Comparison of ENCODE assay signal across 1 cellular context in genomic region chr2:132439703-132440398, GRCh38.
TF ChIP-seq lines count a peak whose summit lies in the region.

No MANE protein-coding gene starts in this region.

TF ChIP-seq in HepG2, 621 proteins besides CTCF, POLR2A, EP300 and RAD21 (continued from another document and continues in another):
- TF ChIP-seq ZSCAN31 (CRISPR knock-in tag; IDR thresholded peaks at IDR 0.05; ENCODE audit: low read depth) = no peak
- TF ChIP-seq ZNF432 (CRISPR knock-in tag; IDR thresholded peaks at IDR 0.05; ENCODE audit: borderline replicate concordance) = no peak
- TF ChIP-seq CEBPG (CRISPR knock-in tag; IDR thresholded peaks at IDR 0.05) = no peak
- TF ChIP-seq ZNF670 (CRISPR knock-in tag; IDR thresholded peaks at IDR 0.05; ENCODE audit: borderline replicate concordance) = no peak
- TF ChIP-seq RBAK (CRISPR knock-in tag; IDR thresholded peaks at IDR 0.05) = no peak
- no peak for TF ChIP-seq TGIF2 (CRISPR knock-in tag; IDR thresholded peaks at IDR 0.05)
- TF ChIP-seq ZSCAN29 (CRISPR knock-in tag; conservative IDR thresholded peaks at IDR 0.05) = no peak
- TF ChIP-seq SRY (CRISPR knock-in tag; IDR thresholded peaks at IDR 0.05) = no peak
- no peak for TF ChIP-seq ONECUT2 (CRISPR knock-in tag; IDR thresholded peaks at IDR 0.05)
- TF ChIP-seq ELK4 (CRISPR knock-in tag; IDR thresholded peaks at IDR 0.05; ENCODE audit: borderline replicate concordance) = no peak
- TF ChIP-seq ZNF768 (CRISPR knock-in tag; IDR thresholded peaks at IDR 0.05) = no peak
- TF ChIP-seq ZFP62 (CRISPR knock-in tag; IDR thresholded peaks at IDR 0.05) = no peak
- TF ChIP-seq GTF3A (CRISPR knock-in tag; conservative IDR thresholded peaks at IDR 0.05) = no peak
- TF ChIP-seq THYN1 (CRISPR knock-in tag; IDR thresholded peaks at IDR 0.05; ENCODE audit: borderline replicate concordance, low read depth) = no peak
- no peak for TF ChIP-seq DNMT3B (CRISPR knock-in tag; conservative IDR thresholded peaks at IDR 0.05)
- TF ChIP-seq ZNF646 (CRISPR knock-in tag; IDR thresholded peaks at IDR 0.05) = peak; percentile 53; the same call in 1 of the 2 replicates
- no peak for TF ChIP-seq CREB1 (IDR thresholded peaks at IDR 0.05)
- no peak for TF ChIP-seq CREB1 (CRISPR knock-in tag; IDR thresholded peaks at IDR 0.05)
- no peak for TF ChIP-seq ZFP36L1 (CRISPR knock-in tag; IDR thresholded peaks at IDR 0.05)
- no peak for TF ChIP-seq ZNF124 (CRISPR knock-in tag; IDR thresholded peaks at IDR 0.05)
- TF ChIP-seq, protein P1, sequence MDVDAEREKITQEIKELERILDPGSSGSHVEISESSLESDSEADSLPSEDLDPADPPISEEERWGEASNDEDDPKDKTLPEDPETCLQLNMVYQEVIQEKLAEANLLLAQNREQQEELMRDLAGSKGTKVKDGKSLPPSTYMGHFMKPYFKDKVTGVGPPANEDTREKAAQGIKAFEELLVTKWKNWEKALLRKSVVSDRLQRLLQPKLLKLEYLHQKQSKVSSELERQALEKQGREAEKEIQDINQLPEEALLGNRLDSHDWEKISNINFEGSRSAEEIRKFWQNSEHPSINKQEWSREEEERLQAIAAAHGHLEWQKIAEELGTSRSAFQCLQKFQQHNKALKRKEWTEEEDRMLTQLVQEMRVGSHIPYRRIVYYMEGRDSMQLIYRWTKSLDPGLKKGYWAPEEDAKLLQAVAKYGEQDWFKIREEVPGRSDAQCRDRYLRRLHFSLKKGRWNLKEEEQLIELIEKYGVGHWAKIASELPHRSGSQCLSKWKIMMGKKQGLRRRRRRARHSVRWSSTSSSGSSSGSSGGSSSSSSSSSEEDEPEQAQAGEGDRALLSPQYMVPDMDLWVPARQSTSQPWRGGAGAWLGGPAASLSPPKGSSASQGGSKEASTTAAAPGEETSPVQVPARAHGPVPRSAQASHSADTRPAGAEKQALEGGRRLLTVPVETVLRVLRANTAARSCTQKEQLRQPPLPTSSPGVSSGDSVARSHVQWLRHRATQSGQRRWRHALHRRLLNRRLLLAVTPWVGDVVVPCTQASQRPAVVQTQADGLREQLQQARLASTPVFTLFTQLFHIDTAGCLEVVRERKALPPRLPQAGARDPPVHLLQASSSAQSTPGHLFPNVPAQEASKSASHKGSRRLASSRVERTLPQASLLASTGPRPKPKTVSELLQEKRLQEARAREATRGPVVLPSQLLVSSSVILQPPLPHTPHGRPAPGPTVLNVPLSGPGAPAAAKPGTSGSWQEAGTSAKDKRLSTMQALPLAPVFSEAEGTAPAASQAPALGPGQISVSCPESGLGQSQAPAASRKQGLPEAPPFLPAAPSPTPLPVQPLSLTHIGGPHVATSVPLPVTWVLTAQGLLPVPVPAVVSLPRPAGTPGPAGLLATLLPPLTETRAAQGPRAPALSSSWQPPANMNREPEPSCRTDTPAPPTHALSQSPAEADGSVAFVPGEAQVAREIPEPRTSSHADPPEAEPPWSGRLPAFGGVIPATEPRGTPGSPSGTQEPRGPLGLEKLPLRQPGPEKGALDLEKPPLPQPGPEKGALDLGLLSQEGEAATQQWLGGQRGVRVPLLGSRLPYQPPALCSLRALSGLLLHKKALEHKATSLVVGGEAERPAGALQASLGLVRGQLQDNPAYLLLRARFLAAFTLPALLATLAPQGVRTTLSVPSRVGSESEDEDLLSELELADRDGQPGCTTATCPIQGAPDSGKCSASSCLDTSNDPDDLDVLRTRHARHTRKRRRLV (CRISPR knock-in tag; IDR thresholded peaks at IDR 0.05) = no peak
- TF ChIP-seq HOXD1 (CRISPR knock-in tag; IDR thresholded peaks at IDR 0.05) = no peak
- peak; percentile 42 for TF ChIP-seq ATF2 (CRISPR knock-in tag; IDR thresholded peaks at IDR 0.05)
- no peak for TF ChIP-seq ZNF451 (CRISPR knock-in tag; IDR thresholded peaks at IDR 0.05)
- TF ChIP-seq HDAC1 (CRISPR knock-in tag; IDR thresholded peaks at IDR 0.05) = no peak; the same call in 1 of the 2 replicates
- no peak for TF ChIP-seq TBX3 (IDR thresholded peaks at IDR 0.05; ENCODE audit: borderline replicate concordance)
- TF ChIP-seq SIX1 (CRISPR knock-in tag; IDR thresholded peaks at IDR 0.05; ENCODE audit: borderline replicate concordance) = peak; percentile 92
- TF ChIP-seq ZNF280B (CRISPR knock-in tag; IDR thresholded peaks at IDR 0.05; ENCODE audit: borderline replicate concordance) = no peak
- peak; percentile 37; the same call in 1 of the 2 replicates for TF ChIP-seq BCL6 (CRISPR knock-in tag; IDR thresholded peaks at IDR 0.05)
- peak; percentile 36; the same call in 1 of the 2 replicates for TF ChIP-seq ZNF816 (CRISPR knock-in tag; IDR thresholded peaks at IDR 0.05; ENCODE audit: borderline replicate concordance)
- TF ChIP-seq ETV5 (CRISPR knock-in tag; IDR thresholded peaks at IDR 0.05; ENCODE audit: borderline replicate concordance) = no peak
- TF ChIP-seq, protein P2, sequence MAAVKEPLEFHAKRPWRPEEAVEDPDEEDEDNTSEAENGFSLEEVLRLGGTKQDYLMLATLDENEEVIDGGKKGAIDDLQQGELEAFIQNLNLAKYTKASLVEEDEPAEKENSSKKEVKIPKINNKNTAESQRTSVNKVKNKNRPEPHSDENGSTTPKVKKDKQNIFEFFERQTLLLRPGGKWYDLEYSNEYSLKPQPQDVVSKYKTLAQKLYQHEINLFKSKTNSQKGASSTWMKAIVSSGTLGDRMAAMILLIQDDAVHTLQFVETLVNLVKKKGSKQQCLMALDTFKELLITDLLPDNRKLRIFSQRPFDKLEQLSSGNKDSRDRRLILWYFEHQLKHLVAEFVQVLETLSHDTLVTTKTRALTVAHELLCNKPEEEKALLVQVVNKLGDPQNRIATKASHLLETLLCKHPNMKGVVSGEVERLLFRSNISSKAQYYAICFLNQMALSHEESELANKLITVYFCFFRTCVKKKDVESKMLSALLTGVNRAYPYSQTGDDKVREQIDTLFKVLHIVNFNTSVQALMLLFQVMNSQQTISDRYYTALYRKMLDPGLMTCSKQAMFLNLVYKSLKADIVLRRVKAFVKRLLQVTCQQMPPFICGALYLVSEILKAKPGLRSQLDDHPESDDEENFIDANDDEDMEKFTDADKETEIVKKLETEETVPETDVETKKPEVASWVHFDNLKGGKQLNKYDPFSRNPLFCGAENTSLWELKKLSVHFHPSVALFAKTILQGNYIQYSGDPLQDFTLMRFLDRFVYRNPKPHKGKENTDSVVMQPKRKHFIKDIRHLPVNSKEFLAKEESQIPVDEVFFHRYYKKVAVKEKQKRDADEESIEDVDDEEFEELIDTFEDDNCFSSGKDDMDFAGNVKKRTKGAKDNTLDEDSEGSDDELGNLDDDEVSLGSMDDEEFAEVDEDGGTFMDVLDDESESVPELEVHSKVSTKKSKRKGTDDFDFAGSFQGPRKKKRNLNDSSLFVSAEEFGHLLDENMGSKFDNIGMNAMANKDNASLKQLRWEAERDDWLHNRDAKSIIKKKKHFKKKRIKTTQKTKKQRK (IDR thresholded peaks at IDR 0.05; ENCODE audit: low read length) = no peak
- TF ChIP-seq MEF2D (CRISPR knock-in tag; IDR thresholded peaks at IDR 0.05) = no peak
- TF ChIP-seq, protein P3, sequence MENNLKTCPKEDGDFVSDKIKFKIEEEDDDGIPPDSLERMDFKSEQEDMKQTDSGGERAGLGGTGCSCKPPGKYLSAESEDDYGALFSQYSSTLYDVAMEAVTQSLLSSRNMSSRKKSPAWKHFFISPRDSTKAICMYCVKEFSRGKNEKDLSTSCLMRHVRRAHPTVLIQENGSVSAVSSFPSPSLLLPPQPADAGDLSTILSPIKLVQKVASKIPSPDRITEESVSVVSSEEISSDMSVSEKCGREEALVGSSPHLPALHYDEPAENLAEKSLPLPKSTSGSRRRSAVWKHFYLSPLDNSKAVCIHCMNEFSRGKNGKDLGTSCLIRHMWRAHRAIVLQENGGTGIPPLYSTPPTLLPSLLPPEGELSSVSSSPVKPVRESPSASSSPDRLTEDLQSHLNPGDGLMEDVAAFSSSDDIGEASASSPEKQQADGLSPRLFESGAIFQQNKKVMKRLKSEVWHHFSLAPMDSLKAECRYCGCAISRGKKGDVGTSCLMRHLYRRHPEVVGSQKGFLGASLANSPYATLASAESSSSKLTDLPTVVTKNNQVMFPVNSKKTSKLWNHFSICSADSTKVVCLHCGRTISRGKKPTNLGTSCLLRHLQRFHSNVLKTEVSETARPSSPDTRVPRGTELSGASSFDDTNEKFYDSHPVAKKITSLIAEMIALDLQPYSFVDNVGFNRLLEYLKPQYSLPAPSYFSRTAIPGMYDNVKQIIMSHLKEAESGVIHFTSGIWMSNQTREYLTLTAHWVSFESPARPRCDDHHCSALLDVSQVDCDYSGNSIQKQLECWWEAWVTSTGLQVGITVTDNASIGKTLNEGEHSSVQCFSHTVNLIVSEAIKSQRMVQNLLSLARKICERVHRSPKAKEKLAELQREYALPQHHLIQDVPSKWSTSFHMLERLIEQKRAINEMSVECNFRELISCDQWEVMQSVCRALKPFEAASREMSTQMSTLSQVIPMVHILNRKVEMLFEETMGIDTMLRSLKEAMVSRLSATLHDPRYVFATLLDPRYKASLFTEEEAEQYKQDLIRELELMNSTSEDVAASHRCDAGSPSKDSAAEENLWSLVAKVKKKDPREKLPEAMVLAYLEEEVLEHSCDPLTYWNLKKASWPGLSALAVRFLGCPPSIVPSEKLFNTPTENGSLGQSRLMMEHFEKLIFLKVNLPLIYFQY (CRISPR knock-in tag; IDR thresholded peaks at IDR 0.05; ENCODE audit: borderline replicate concordance) = no peak
- no peak for TF ChIP-seq SRSF9 (IDR thresholded peaks at IDR 0.05; ENCODE audit: borderline replicate concordance, insufficient read depth, low read depth, low read length, poor library complexity, severe bottlenecking)
- TF ChIP-seq MBD4 (IDR thresholded peaks at IDR 0.05; ENCODE audit: borderline replicate concordance, low read length) = no peak
